ENCODE assay signal across 9 cellular contexts in the genomic region with DNA sequence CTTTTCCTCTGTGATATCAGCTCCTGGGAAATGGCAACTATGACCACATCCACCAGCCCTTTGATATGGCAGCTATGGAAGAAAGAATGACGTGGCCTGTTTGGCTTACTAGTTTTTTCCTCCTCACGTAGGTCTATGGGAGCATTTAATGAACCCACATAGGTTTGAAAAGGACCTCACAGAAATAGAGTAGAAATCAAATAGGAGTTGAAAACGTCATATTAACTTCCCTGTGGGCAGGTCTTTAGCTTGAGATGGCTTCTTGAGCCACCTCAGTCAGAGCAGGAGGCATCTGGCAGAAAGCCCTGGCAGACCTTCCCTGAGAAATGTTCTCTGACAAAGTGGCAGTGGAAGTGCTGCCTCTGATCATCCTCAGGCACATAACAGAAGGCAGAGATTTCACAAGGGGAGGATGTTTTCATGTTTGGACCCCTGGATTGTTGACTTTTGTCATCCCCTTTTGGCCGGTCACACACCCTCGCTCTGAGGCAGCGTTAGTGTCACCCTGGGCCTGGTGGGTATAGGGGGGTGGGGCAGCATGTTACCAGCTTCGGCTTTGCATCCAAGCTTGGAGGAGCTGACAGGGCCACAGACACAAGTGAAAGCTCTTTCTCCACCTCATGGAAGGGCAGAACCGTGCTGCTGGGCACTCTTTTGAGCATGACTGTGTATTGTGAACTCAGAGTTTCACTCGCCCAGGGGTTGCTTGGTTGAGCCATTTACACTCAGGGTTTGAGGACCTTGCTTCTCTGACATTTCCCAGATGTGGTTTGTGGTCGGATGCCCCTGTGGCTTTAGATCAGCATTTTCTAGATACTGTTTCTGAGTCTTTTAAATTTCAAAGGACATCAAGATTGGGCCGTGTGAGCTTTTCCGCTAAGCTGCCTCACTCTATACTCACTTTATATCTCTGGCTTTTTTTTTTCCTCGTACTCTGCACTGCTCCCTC.
DNase-seq lines count a peak whose midpoint lies in the region; ATAC-seq and TF ChIP-seq lines count a peak whose summit lies in the region.
"Had no signal": no experiment of that assay in that cellular context is flagged by ENCODE, and none has a peak within 500 bp of the region (broad histone marks: within the 10 kb centered on the region; RNA-seq: fewer than 3 reads in every experiment).

No MANE protein-coding gene starts in this region.

- POLR2A ChIA-PET in activated CD4-positive, alpha-beta T cell treated with anti-CD3 and anti-CD28 coated beads, Interleukin-2, amount 10 ng/mL, durations not matched to agents 7 days and 5 days (lab: Charles Lee): no interaction called here

- CTCF ChIA-PET in activated CD4-positive, alpha-beta T cell treated with anti-CD3 and anti-CD28 coated beads, Interleukin-2, amount 10 ng/mL, durations not matched to agents 7 days and 5 days (lab: Charles Lee): no interaction called here

- no peak overlapping the region for H3K27ac Mint-ChIP-seq in activated CD4-positive, alpha-beta T cell treated with anti-CD3 and anti-CD28 coated beads, Interleukin-2, amount 10 ng/mL, durations not matched to agents 7 days and 5 days
- H3K27ac Mint-ChIP-seq: CD4-positive, CD25-positive, alpha-beta regulatory T cell had no signal

- H3K4me1 Mint-ChIP-seq in activated CD4-positive, alpha-beta T cell treated with anti-CD3 and anti-CD28 coated beads, Interleukin-2, amount 10 ng/mL, durations not matched to agents 7 days and 5 days: peaks cover 30% of the 10 kb centered on the region

- DNase-seq in stimulated activated CD4-positive, alpha-beta T cell treated with anti-CD3 and anti-CD28 coated beads, Interleukin-12 subunit alpha, Interleukin-12 subunit beta, amount 100 ng/mL, for 24 hours (ENCODE audit: low read depth in 2 of 2): peak; percentile 1 to 46
- DNase-seq in stimulated activated CD4-positive, alpha-beta T cell treated with anti-CD3 and anti-CD28 coated beads, Interleukin-4, amount 100 ng/mL, for 1 hour: no peak
- peak; percentile 67 for DNase-seq in activated CD4-positive, alpha-beta T cell treated with anti-CD3 and anti-CD28 coated beads, Interleukin-2, amount 10 ng/mL, durations not matched to agents 7 days and 5 days
- DNase-seq in iris pigment epithelial cell (ENCODE audit: low read depth) (peak; percentile 30), C1 segment of cervical spinal cord (lab: John Stamatoyannopoulos, UW) (no peak), GM10266 (ENCODE audit: extremely low spot score) (no peak), germinal center (ENCODE audit: low spot score) (no peak)

- no peak overlapping the region for H3K4me3 Mint-ChIP-seq in activated CD4-positive, alpha-beta T cell treated with anti-CD3 and anti-CD28 coated beads, Interleukin-2, amount 10 ng/mL, durations not matched to agents 7 days and 5 days
- H3K4me3 Mint-ChIP-seq: CD4-positive, CD25-positive, alpha-beta regulatory T cell had no signal

- H3K36me3 Mint-ChIP-seq in activated CD4-positive, alpha-beta T cell treated with anti-CD3 and anti-CD28 coated beads, Interleukin-2, amount 10 ng/mL, durations not matched to agents 7 days and 5 days (ENCODE audit: low read depth): no peaks in the 10 kb centered on the region
- H3K36me3 Mint-ChIP-seq: CD4-positive, CD25-positive, alpha-beta regulatory T cell had no signal

- H3K27me3 Mint-ChIP-seq in activated CD4-positive, alpha-beta T cell treated with anti-CD3 and anti-CD28 coated beads, Interleukin-2, amount 10 ng/mL, durations not matched to agents 7 days and 5 days: peaks cover 19% of the 10 kb centered on the region

- no peak for TF ChIP-seq CTCF in GM10266 (IDR thresholded peaks at IDR 0.05; ENCODE audit: control insufficient read depth, insufficient read depth, low read depth, missing control alignments)

- no peak for ATAC-seq in GM21447 (IDR thresholded peaks at IDR 0.05; ENCODE audit: unreplicated experiment)

- H3K9me3 Mint-ChIP-seq in activated CD4-positive, alpha-beta T cell treated with anti-CD3 and anti-CD28 coated beads, Interleukin-2, amount 10 ng/mL, durations not matched to agents 7 days and 5 days: no peaks in the 10 kb centered on the region

Comparison
In these comparisons a context has a peak if more than half of its experiments do, and no peak if none do; other contexts are left out.
1. DNase-seq: peak in stimulated activated CD4-positive, alpha-beta T cell treated with anti-CD3 and anti-CD28 coated beads, Interleukin-12 subunit alpha, Interleukin-12 subunit beta, amount 100 ng/mL, for 24 hours (2 of 2), activated CD4-positive, alpha-beta T cell treated with anti-CD3 and anti-CD28 coated beads, Interleukin-2, amount 10 ng/mL, durations not matched to agents 7 days and 5 days (single experiment) and iris pigment epithelial cell (single experiment); none in stimulated activated CD4-positive, alpha-beta T cell treated with anti-CD3 and anti-CD28 coated beads, Interleukin-4, amount 100 ng/mL, for 1 hour (single experiment), C1 segment of cervical spinal cord (0 of 14), GM10266 (single experiment) and germinal center (single experiment).